ENCODE assay signal across 30 cellular contexts in genomic region chr11:131041331-131042040, GRCh38.
DNase-seq lines count a peak whose midpoint lies in the region; ATAC-seq and TF ChIP-seq lines count a peak whose summit lies in the region.
"Had no signal": no experiment of that assay in that cellular context is flagged by ENCODE, and none has a peak within 500 bp of the region (broad histone marks: within the 10 kb centered on the region; RNA-seq: fewer than 3 reads in every experiment).

No MANE protein-coding gene starts in this region.

- H3K4me1 ChIP-seq in PC-3 (ENCODE audit: insufficient read depth, low read length) = peaks cover 48% of the 10 kb centered on the region
- no peaks in the 10 kb centered on the region for H3K4me1 ChIP-seq in esophagus (ENCODE audit: control insufficient read depth in 2 of 2, insufficient read depth in 2 of 2, low read length in 1 of 2)
- no peaks in the 10 kb centered on the region for H3K4me1 ChIP-seq in neural progenitor cell
- H3K4me1 ChIP-seq: pancreas, thyroid gland had no signal

- H3K4me3 Mint-ChIP-seq in type B pancreatic cell (no peak overlapping the region), neural progenitor cell (no peak overlapping the region)
- H3K4me3 Mint-ChIP-seq: activated CD8-positive, alpha-beta T cell treated with anti-CD3 and anti-CD28 coated beads, Interleukin-2, amount 10 ng/mL, durations not matched to agents 7 days and 5 days; activated naive CD4-positive, alpha-beta T cell treated with anti-CD3 and anti-CD28 coated beads, Interleukin-2, amount 50 U/mL, for 24 hours; activated T-helper 17 cell treated with anti-CD3 and anti-CD28 coated beads, Interleukin-2, amount 50 U/mL, for 72 hours; memory B cell; stimulated activated naive CD8-positive, alpha-beta T cell treated with anti-CD3 and anti-CD28 coated beads, Interleukin-15, Interleukin-2, amounts not matched to agents 100 ng/mL and 50 ng/mL, for 24 hours; T-helper 2 cell treated with Interferon-gamma antibody and Interleukin-4, amounts not matched to agents 5 μg/mL and 100 μg/mL, for 36 hours had no signal

- peak overlapping the region; percentile 83 for H3K27ac ChIP-seq in PC-3 (ENCODE audit: low read length)
- peak overlapping the region; percentile 60 to 62 for H3K27ac ChIP-seq in esophagus (ENCODE audit: low read depth in 2 of 2, low read length in 1 of 2)
- H3K27ac ChIP-seq in neural progenitor cell = no peak overlapping the region
- H3K27ac ChIP-seq: KMS-11, pancreas, thyroid gland had no signal

- H3K9me3 Mint-ChIP-seq in type B pancreatic cell (no peaks in the 10 kb centered on the region), neural progenitor cell (no peaks in the 10 kb centered on the region)
- H3K9me3 Mint-ChIP-seq: activated T-helper 17 cell treated with anti-CD3 and anti-CD28 coated beads, Interleukin-2, amount 50 U/mL, for 72 hours; T-helper 2 cell treated with Interferon-gamma antibody and Interleukin-4, amounts not matched to agents 5 μg/mL and 100 μg/mL, for 36 hours had no signal

- DNase-seq in PC-3 (peak; percentile 95), kidney tubule cell (ENCODE audit: low spot score) (peak; percentile 48), type B pancreatic cell (ENCODE audit: extremely low spot score, unreplicated experiment) (no peak), neural progenitor cell (ENCODE audit: low spot score) (no peak), NK-92 (lab: John Stamatoyannopoulos, UW; ENCODE audit: unreplicated experiment) (no peak)
- DNase-seq: activated CD8-positive, alpha-beta T cell treated with anti-CD3 and anti-CD28 coated beads, Interleukin-2, amount 10 ng/mL, durations not matched to agents 7 days and 5 days; amygdala; C1 segment of cervical spinal cord; effector CD8-positive, alpha-beta T cell; erythroblast; hippocampal formation; left colon; MM.1S; NCI-H2029; NCI-H524; NK-92 treated with Interleukin-12 subunit alpha and Interleukin-12 subunit beta, amount 100 ng/mL, for 24 hours; pancreas; retina; Right ventricle myocardium superior; small intestine; stimulated activated CD4-positive, alpha-beta T cell treated with anti-CD3 and anti-CD28 coated beads, Interleukin-2, amount 100 ng/mL, for 24 hours; thyroid gland had no signal

- H3K27me3 ChIP-seq in PC-3 (ENCODE audit: low read length) = peaks cover 24% of the 10 kb centered on the region
- H3K27me3 ChIP-seq in esophagus (ENCODE audit: control insufficient read depth in 1 of 2, insufficient read depth in 2 of 2, low read length in 2 of 2) = no peaks in the 10 kb centered on the region
- H3K27me3 ChIP-seq in neural progenitor cell = no peaks in the 10 kb centered on the region
- H3K27me3 ChIP-seq: thyroid gland had no signal

- peak overlapping the region; percentile 35 for H3K27ac Mint-ChIP-seq in type B pancreatic cell
- H3K27ac Mint-ChIP-seq in neural progenitor cell = no peak overlapping the region
- H3K27ac Mint-ChIP-seq: activated CD8-positive, alpha-beta T cell treated with anti-CD3 and anti-CD28 coated beads, Interleukin-2, amount 10 ng/mL, durations not matched to agents 7 days and 5 days; activated naive CD4-positive, alpha-beta T cell treated with anti-CD3 and anti-CD28 coated beads, Interleukin-2, amount 50 U/mL, for 24 hours; activated T-helper 17 cell treated with anti-CD3 and anti-CD28 coated beads, Interleukin-2, amount 50 U/mL, for 72 hours; memory B cell; stimulated activated naive CD8-positive, alpha-beta T cell treated with anti-CD3 and anti-CD28 coated beads, Interleukin-15, Interleukin-2, amounts not matched to agents 100 ng/mL and 50 ng/mL, for 24 hours; T-helper 2 cell treated with Interferon-gamma antibody and Interleukin-4, amounts not matched to agents 5 μg/mL and 100 μg/mL, for 36 hours had no signal

- intact Hi-C loops in PC-3 (cut with micrococcal nuclease) = no loop called here

- 40 to 50% methylated on average over 5 of the region's 5 CpGs for WGBS in esophagus, 2 donors

- TF ChIP-seq CTCF in PC-3 (conservative IDR thresholded peaks at IDR 0.05; ENCODE audit: low read depth, low read length) (no peak), type B pancreatic cell (conservative IDR thresholded peaks at IDR 0.05) (no peak), neural progenitor cell (IDR thresholded peaks at IDR 0.05) (no peak)

- peak overlapping the region; percentile 21; the same call in 1 of the 2 replicates for H3K9ac ChIP-seq in PC-3 (ENCODE audit: low read length)
- no peak overlapping the region for H3K9ac ChIP-seq in neural progenitor cell
- H3K9ac ChIP-seq: KMS-11 had no signal

- no TSS peak for BruUV-seq in PC-3 (replicated peaks; lab: Mats Ljungman, UMichigan)

- H3K9me3 ChIP-seq in PC-3 (ENCODE audit: low read length) (no peaks in the 10 kb centered on the region), esophagus (ENCODE audit: control insufficient read depth in 2 of 2, insufficient read depth in 1 of 2, low read depth in 1 of 2, low read length in 1 of 2) (no peaks in the 10 kb centered on the region), neural progenitor cell (ENCODE audit: low read depth) (no peaks in the 10 kb centered on the region)
- H3K9me3 ChIP-seq: pancreas, thyroid gland had no signal

- H3K4me2 ChIP-seq in PC-3 (ENCODE audit: low read length) (peak overlapping the region; percentile 74), neural progenitor cell (no peak overlapping the region)
- H3K4me2 ChIP-seq: KMS-11 had no signal

- H3K4me3 ChIP-seq in PC-3 (ENCODE audit: low read length) (peak overlapping the region; percentile 41), esophagus (ENCODE audit: low read depth in 1 of 2, low read length in 2 of 2) (no peak overlapping the region), neural progenitor cell (no peak overlapping the region)
- H3K4me3 ChIP-seq: pancreas, thyroid gland had no signal

- no peaks in the 10 kb centered on the region for H3K36me3 ChIP-seq in PC-3 (ENCODE audit: low read depth, low read length)
- no peaks in the 10 kb centered on the region for H3K36me3 ChIP-seq in esophagus (ENCODE audit: control insufficient read depth in 2 of 2, insufficient read depth in 2 of 2, low read length in 1 of 2)
- H3K36me3 ChIP-seq in neural progenitor cell = no peaks in the 10 kb centered on the region
- H3K36me3 ChIP-seq: pancreas, thyroid gland had no signal

- no peaks in the 10 kb centered on the region for H4K20me1 ChIP-seq in PC-3 (ENCODE audit: low read length)
- H4K20me1 ChIP-seq in neural progenitor cell (ENCODE audit: low read depth) = no peaks in the 10 kb centered on the region

- CTCF ChIA-PET in PC-3 (lab: Charles Lee) = no interaction called here

- ATAC-seq in PC-3 = peak; percentile 69
- ATAC-seq in GM21381 (IDR thresholded peaks at IDR 0.05; ENCODE audit: unreplicated experiment) = no peak
- ATAC-seq: activated CD8-positive, alpha-beta T cell treated with anti-CD3 and anti-CD28 coated beads, Interleukin-2, amount 10 ng/mL, durations not matched to agents 7 days and 5 days; activated T-helper 17 cell treated with anti-CD3 and anti-CD28 coated beads, Interleukin-2, amount 50 U/mL, for 72 hours; left colon; pancreas had no signal

- POLR2A ChIA-PET in PC-3 (lab: Charles Lee; ENCODE audit: unreplicated experiment) = no interaction called here

- H3K4me1 Mint-ChIP-seq in type B pancreatic cell (ENCODE audit: unreplicated experiment) = peaks cover 4% of the 10 kb centered on the region
- H3K4me1 Mint-ChIP-seq in neural progenitor cell = peaks cover 1% of the 10 kb centered on the region
- H3K4me1 Mint-ChIP-seq: activated naive CD4-positive, alpha-beta T cell treated with anti-CD3 and anti-CD28 coated beads, Interleukin-2, amount 50 U/mL, for 24 hours; activated T-helper 17 cell treated with anti-CD3 and anti-CD28 coated beads, Interleukin-2, amount 50 U/mL, for 72 hours; memory B cell had no signal

- H3K27me3 Mint-ChIP-seq in type B pancreatic cell (peaks cover 10% of the 10 kb centered on the region), neural progenitor cell (ENCODE audit: insufficient read depth, low read depth) (peaks cover 11% of the 10 kb centered on the region)

- H3K36me3 Mint-ChIP-seq in type B pancreatic cell (no peaks in the 10 kb centered on the region), neural progenitor cell (no peaks in the 10 kb centered on the region)
- H3K36me3 Mint-ChIP-seq: activated naive CD4-positive, alpha-beta T cell treated with anti-CD3 and anti-CD28 coated beads, Interleukin-2, amount 50 U/mL, for 24 hours; memory B cell had no signal

- 0 out of 2 replicates have a peak overlapping the region, but pooled peaks have one; percentile 33 for H2AFZ ChIP-seq in PC-3 (ENCODE audit: low read length)
- H2AFZ ChIP-seq in neural progenitor cell (replicated peaks) = no peak overlapping the region

- no peaks in the 10 kb centered on the region for H3K9me2 ChIP-seq in PC-3 (replicated peaks; ENCODE audit: low read length)

- H3K79me2 ChIP-seq in PC-3 (ENCODE audit: low read length) (no peaks in the 10 kb centered on the region), neural progenitor cell (ENCODE audit: low read depth) (no peaks in the 10 kb centered on the region)

- H3F3A ChIP-seq in PC-3 (ENCODE audit: low read length, unreplicated experiment) = peaks cover 4% of the 10 kb centered on the region
- H3F3A ChIP-seq in neural progenitor cell (ENCODE audit: low read depth) = no peaks in the 10 kb centered on the region

Comparison
In these comparisons a context has a peak if more than half of its experiments do, and no peak if none do; other contexts are left out.
1. DNase-seq: peak in PC-3 (single experiment) and kidney tubule cell (single experiment); none in type B pancreatic cell (single experiment), neural progenitor cell (single experiment) and NK-92 (single experiment).